22 cellular contexts compared by ENCODE assay signal in the genomic region with DNA sequence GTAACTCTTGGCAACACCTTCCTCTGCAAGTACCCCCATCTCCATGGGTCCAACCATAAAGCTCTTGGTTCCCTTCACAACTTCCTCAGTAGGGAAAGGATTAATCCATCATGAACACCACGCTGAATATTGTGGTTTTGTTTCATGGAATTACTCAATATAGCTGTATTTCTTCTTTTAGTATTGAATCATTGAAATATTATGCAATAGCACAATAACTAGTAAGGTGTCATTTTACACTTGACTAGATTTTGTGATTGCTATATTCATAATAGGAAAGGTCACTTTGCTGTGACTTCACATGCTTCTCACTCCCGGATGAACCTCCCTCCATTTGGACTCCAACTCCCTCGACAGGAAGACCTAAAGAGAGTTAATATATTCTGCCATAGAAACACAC. TPM values are rescaled to one million over a fixed set of nuclear protein-coding genes. Genes with fewer than 3 reads are reported as not detected.
DNase-seq lines count a peak whose midpoint lies in the region; ATAC-seq and TF ChIP-seq lines count a peak whose summit lies in the region.
"Had no signal": no experiment of that assay in that cellular context is flagged by ENCODE, and none has a peak within 500 bp of the region (broad histone marks: within the 10 kb centered on the region; RNA-seq: fewer than 3 reads in every experiment).

No MANE protein-coding gene starts in this region.

- no peak overlapping the region for H3K4me3 ChIP-seq in breast epithelium
- no peak overlapping the region for H3K4me3 ChIP-seq in gastroesophageal sphincter
- no peak overlapping the region for H3K4me3 ChIP-seq in aorta (ENCODE audit: low read length in 2 of 2)
- no peak overlapping the region for H3K4me3 ChIP-seq in HAP-1
- H3K4me3 ChIP-seq: GM12878, GM23338, MG63, SJCRH30, skin epidermis, tibial artery had no signal

- H3K27me3 ChIP-seq in breast epithelium (no peaks in the 10 kb centered on the region), gastroesophageal sphincter (no peaks in the 10 kb centered on the region), aorta (ENCODE audit: control insufficient read depth in 1 of 2, insufficient read depth in 2 of 2, low read length in 1 of 2) (no peaks in the 10 kb centered on the region), HAP-1 (ENCODE audit: low read depth) (no peaks in the 10 kb centered on the region)
- H3K27me3 ChIP-seq: MG63, tibial artery had no signal

- POLR2A ChIA-PET in MCF 10A (lab: Yijun Ruan, JAX), result interaction anchor here (0.8 to 2.4 kb wide), 11 partner anchors 11 to 106 kb away, joined by 3 to 7 read pairs (median 4); no protein-coding TSS in a partner anchor

- 39 to 57% methylated on average over 2 to 3 of the region's 3 CpGs for WGBS in gastroesophageal sphincter (ENCODE audit: low coverage in 1 of 2), 2 donors
- 82 to 91% methylated on average over 3 of the region's 3 CpGs for WGBS in aorta, 2 donors

- ATAC-seq in gastroesophageal sphincter (peak; percentile 71), aorta (ENCODE audit: low FRiP score) (peak; percentile 68), GM21717 (IDR thresholded peaks at IDR 0.05; ENCODE audit: unreplicated experiment) (no peak)
- ATAC-seq: activated T-cell treated with anti-CD3 and anti-CD28 coated beads, Interleukin-2, amount 50 U/mL, for 4 hours; GM12878; GM23338 had no signal

- peak overlapping the region; percentile 55 for H3K27ac Mint-ChIP-seq in MCF 10A (ENCODE audit: low read depth, unreplicated experiment)
- H3K27ac Mint-ChIP-seq: activated naive CD8-positive, alpha-beta T cell treated with anti-CD3 and anti-CD28 coated beads, Interleukin-2, amount 10 ng/mL, durations not matched to agents 7 days and 5 days; GM23338 had no signal

- CTCF ChIA-PET in MCF 10A (lab: Yijun Ruan, JAX), result interaction anchor here (0.5 to 1.6 kb wide), 7 partner anchors 30 to 1410 kb away, joined by 3 to 6 read pairs (median 3); no protein-coding TSS in a partner anchor

- no peaks in the 10 kb centered on the region for H3K9me3 Mint-ChIP-seq in MCF 10A (ENCODE audit: unreplicated experiment)
- H3K9me3 Mint-ChIP-seq: activated T-cell treated with anti-CD3 and anti-CD28 coated beads, Interleukin-2, amount 50 U/mL, for 4 hours; GM23338 had no signal

- in situ Hi-C loops in HAP-1 (cut with MboI; ENCODE audit: low sequenced_read_pairs), result no loop called here

- DNase-seq in MCF 10A (ENCODE audit: unreplicated experiment) (peak; percentile 73), breast epithelium (ENCODE audit: low spot score in 2 of 2) (no peak), SKM-1 treated with dmso at 0.1 percent for 144 hours (lab: John Stamatoyannopoulos, UW; ENCODE audit: unreplicated experiment) (peak; percentile 46), aorta (no peak), HAP-1 (ENCODE audit: low spot score in 2 of 2) (no peak)
- no peak for DNase-seq in activated CD4-positive, alpha-beta T cell treated with anti-CD3 and anti-CD28 coated beads for 48 hours
- DNase-seq: activated naive CD8-positive, alpha-beta T cell treated with anti-CD3 and anti-CD28 coated beads, Interleukin-2, amount 10 ng/mL, durations not matched to agents 7 days and 5 days; activated T-cell treated with anti-CD3 and anti-CD28 coated beads, Interleukin-2, amount 50 U/mL, for 4 hours; glutamatergic neuron; islet precursor cell; MG63; NCI-H2107; NCI-H774; SJCRH30; T1000; tibial artery had no signal

- H3K36me3 ChIP-seq in breast epithelium, result no peaks in the 10 kb centered on the region
- no peaks in the 10 kb centered on the region for H3K36me3 ChIP-seq in gastroesophageal sphincter
- H3K36me3 ChIP-seq in aorta (ENCODE audit: control insufficient read depth in 1 of 2, insufficient read depth in 2 of 2, low read length in 1 of 2), result no peaks in the 10 kb centered on the region
- H3K36me3 ChIP-seq in HAP-1 (replicated peaks), result no peaks in the 10 kb centered on the region
- H3K36me3 ChIP-seq: MG63, SJCRH30, tibial artery had no signal

- TF ChIP-seq CTCF in MCF 10A (IDR thresholded peaks at IDR 0.05; ENCODE audit: unreplicated experiment) (no peak), breast epithelium (IDR thresholded peaks at IDR 0.05) (no peak), gastroesophageal sphincter (IDR thresholded peaks at IDR 0.05) (no peak)

- peak overlapping the region; percentile 5 for H3K4me3 Mint-ChIP-seq in MCF 10A (ENCODE audit: unreplicated experiment)
- H3K4me3 Mint-ChIP-seq: activated naive CD8-positive, alpha-beta T cell treated with anti-CD3 and anti-CD28 coated beads, Interleukin-2, amount 10 ng/mL, durations not matched to agents 7 days and 5 days; activated T-cell treated with anti-CD3 and anti-CD28 coated beads, Interleukin-2, amount 50 U/mL, for 4 hours; GM23338 had no signal

- peaks cover 30% of the 10 kb centered on the region for H3K4me1 Mint-ChIP-seq in MCF 10A (ENCODE audit: insufficient read depth, unreplicated experiment)
- H3K4me1 Mint-ChIP-seq: activated naive CD8-positive, alpha-beta T cell treated with anti-CD3 and anti-CD28 coated beads, Interleukin-2, amount 10 ng/mL, durations not matched to agents 7 days and 5 days; GM23338 had no signal

- TF ChIP-seq EP300 in gastroesophageal sphincter (IDR thresholded peaks at IDR 0.05), result no peak

- no peaks in the 10 kb centered on the region for H3K36me3 Mint-ChIP-seq in MCF 10A (ENCODE audit: insufficient read depth, unreplicated experiment)
- H3K36me3 Mint-ChIP-seq: activated naive CD8-positive, alpha-beta T cell treated with anti-CD3 and anti-CD28 coated beads, Interleukin-2, amount 10 ng/mL, durations not matched to agents 7 days and 5 days had no signal

- no peaks in the 10 kb centered on the region for H3K27me3 Mint-ChIP-seq in MCF 10A (ENCODE audit: insufficient read depth, unreplicated experiment)

- H3K9me3 ChIP-seq in breast epithelium (no peaks in the 10 kb centered on the region), gastroesophageal sphincter (no peaks in the 10 kb centered on the region), aorta (ENCODE audit: control insufficient read depth, low read length) (no peaks in the 10 kb centered on the region), HAP-1 (no peaks in the 10 kb centered on the region)
- H3K9me3 ChIP-seq: SJCRH30, tibial artery had no signal

- intact Hi-C loops in MCF 10A (cut with micrococcal nuclease), result no loop called here
- intact Hi-C loops in breast epithelium (cut with DNase I; ENCODE audit: low total_unique reads), result no loop called here
- intact Hi-C loops in aorta (cut with DNase I), result no loop called here

- BruUV-seq in MCF 10A (replicated peaks; lab: Mats Ljungman, UMichigan), result no TSS peak

- H3K27ac ChIP-seq in breast epithelium (no peak overlapping the region), gastroesophageal sphincter (peak overlapping the region in 2 of 4 donors; percentile 54 to 62), aorta (ENCODE audit: low read depth in 1 of 2, low read length in 2 of 2) (no peak overlapping the region)
- H3K27ac ChIP-seq: SJCRH30, tibial artery had no signal

- H3K4me1 ChIP-seq in breast epithelium, result no peaks in the 10 kb centered on the region
- H3K4me1 ChIP-seq in gastroesophageal sphincter, result peaks cover 0 to 9% (median 0%) of the 10 kb centered on the region in 3 donors
- peaks cover 1 to 3% of the 10 kb centered on the region in 2 donors for H3K4me1 ChIP-seq in aorta (ENCODE audit: control insufficient read depth in 1 of 2, insufficient read depth in 2 of 2, low read length in 2 of 2)
- no peaks in the 10 kb centered on the region for H3K4me1 ChIP-seq in HAP-1
- H3K4me1 ChIP-seq: SJCRH30 had no signal

- no peak for TF ChIP-seq POLR2A in breast epithelium (IDR thresholded peaks at IDR 0.05)
- TF ChIP-seq POLR2A in gastroesophageal sphincter (IDR thresholded peaks at IDR 0.05), result no peak

RNA-seq across cellular contexts. Expression of gene PID1, which starts 29.7 kb away (rescaled TPM):
- total RNA-seq in MCF 10A (2022), result 123 and 211 TPM in 2 replicates
- total RNA-seq in breast epithelium, result 10 to 100 TPM; 13.5 to 60.3 (median 42.0) TPM
- 10 to 100 TPM; 34.4 to 62.4 (median 54.9) TPM for total RNA-seq in gastroesophageal sphincter
- total RNA-seq in aorta, result 10 to 100 TPM; 44.8 to 88.6 TPM
- 10 to 100 TPM; 66.5 to 67.2 TPM for polyA plus RNA-seq in aorta
- total RNA-seq: GM12878, osteocyte had no signal
- polyA plus RNA-seq: GM12878 had no signal

Comparison
In these comparisons a context has a peak if more than half of its experiments do, and no peak if none do; other contexts are left out.
1. DNase-seq: peak in MCF 10A (single experiment) and SKM-1 treated with dmso at 0.1 percent for 144 hours (single experiment); none in breast epithelium (0 of 2), aorta (0 of 2), HAP-1 (0 of 2) and activated CD4-positive, alpha-beta T cell treated with anti-CD3 and anti-CD28 coated beads for 48 hours (single experiment).